ENCODE assay signal across 18 cellular contexts in the genomic region with DNA sequence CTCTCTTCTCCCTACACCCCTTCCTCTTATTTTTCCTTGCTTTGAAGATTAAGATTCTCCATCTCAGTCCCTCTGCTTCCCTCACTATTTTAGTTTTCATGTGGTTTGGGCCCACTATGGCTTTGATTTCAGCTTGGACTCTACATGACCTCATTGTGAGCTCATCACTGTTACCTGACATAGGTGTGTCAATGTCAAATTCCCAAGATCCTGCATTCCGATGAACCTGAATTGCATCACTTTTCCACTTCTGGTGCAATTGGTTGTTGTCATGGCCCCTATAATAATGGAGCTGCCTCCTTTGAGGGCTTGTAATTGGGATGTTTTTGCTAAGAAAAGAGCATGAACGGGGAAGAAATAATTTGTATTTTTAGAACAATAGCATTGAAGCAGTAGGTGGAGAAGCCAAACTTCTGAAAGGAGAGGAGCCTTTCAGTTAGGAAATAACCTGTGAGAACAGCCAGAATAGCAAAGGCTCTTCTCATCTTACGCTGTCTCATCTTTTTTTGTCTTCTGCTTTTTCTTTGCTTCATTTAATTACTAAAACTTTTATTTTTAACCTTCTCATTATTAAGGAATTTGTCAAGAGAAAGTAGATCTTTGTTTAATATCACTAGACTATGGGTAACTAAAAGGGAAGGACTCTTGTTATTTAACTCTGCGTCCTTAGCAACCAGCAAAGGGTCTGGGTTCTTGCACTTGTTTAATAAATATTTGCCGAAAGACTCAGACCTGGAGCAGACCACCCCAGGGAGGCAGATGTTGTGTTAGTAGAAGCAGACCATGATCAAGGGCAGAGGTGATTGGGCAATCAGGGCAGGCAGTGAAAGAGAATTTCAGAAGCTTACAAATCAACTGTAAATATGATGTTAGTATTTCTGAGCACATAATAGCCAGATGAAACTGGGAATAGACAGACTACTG.
DNase-seq lines count a peak whose midpoint lies in the region; TF ChIP-seq lines count a peak whose summit lies in the region.
"Had no signal": no experiment of that assay in that cellular context is flagged by ENCODE, and none has a peak within 500 bp of the region (broad histone marks: within the 10 kb centered on the region; RNA-seq: fewer than 3 reads in every experiment).

No MANE protein-coding gene starts in this region.

- H3K27me3 ChIP-seq in SJSA1 (replicated peaks) (no peaks in the 10 kb centered on the region), esophagus muscularis mucosa (no peaks in the 10 kb centered on the region), Peyer's patch (no peaks in the 10 kb centered on the region)
- H3K27me3 ChIP-seq: tibial nerve had no signal

- TF ChIP-seq POLR2A in esophagus muscularis mucosa (IDR thresholded peaks at IDR 0.05; ENCODE audit: low read depth) (no peak), Peyer's patch (IDR thresholded peaks at IDR 0.05) (no peak)

- H3K36me3 ChIP-seq in SJSA1: no peaks in the 10 kb centered on the region
- no peaks in the 10 kb centered on the region for H3K36me3 ChIP-seq in esophagus muscularis mucosa
- H3K36me3 ChIP-seq in mesodermal cell (ENCODE audit: control insufficient read depth, insufficient read depth, low read length): no peaks in the 10 kb centered on the region
- no peaks in the 10 kb centered on the region for H3K36me3 ChIP-seq in Peyer's patch
- H3K36me3 ChIP-seq: tibial nerve had no signal

- intact Hi-C loops in esophagus muscularis mucosa (cut with DNase I): no loop called here

- H3K9me3 ChIP-seq in SJSA1 (replicated peaks) (no peaks in the 10 kb centered on the region), esophagus muscularis mucosa (no peaks in the 10 kb centered on the region), mesodermal cell (ENCODE audit: control insufficient read depth, low read length) (no peaks in the 10 kb centered on the region), Peyer's patch (no peaks in the 10 kb centered on the region)
- H3K9me3 ChIP-seq: tibial nerve had no signal

- no peak for TF ChIP-seq CTCF in esophagus muscularis mucosa (IDR thresholded peaks at IDR 0.05)
- TF ChIP-seq CTCF in Peyer's patch (IDR thresholded peaks at IDR 0.05): no peak

- H3K4me1 ChIP-seq in SJSA1 (replicated peaks): peaks cover 18% of the 10 kb centered on the region
- peaks cover 0 to 14% (median 13%) of the 10 kb centered on the region in 4 donors for H3K4me1 ChIP-seq in esophagus muscularis mucosa
- H3K4me1 ChIP-seq in mesodermal cell (ENCODE audit: control insufficient read depth, insufficient read depth, low read length, poor library complexity, severe bottlenecking): no peaks in the 10 kb centered on the region
- H3K4me1 ChIP-seq in Peyer's patch: no peaks in the 10 kb centered on the region

- H3K4me3 ChIP-seq in SJSA1 (no peak overlapping the region), esophagus muscularis mucosa (no peak overlapping the region), mesodermal cell (ENCODE audit: extremely low read depth, insufficient read depth, low read length, poor library complexity, severe bottlenecking) (no peak overlapping the region), Peyer's patch (no peak overlapping the region)
- H3K4me3 ChIP-seq: GM23248, tibial nerve had no signal

- H3K27ac ChIP-seq in SJSA1 (peak overlapping the region; percentile 60), esophagus muscularis mucosa (replicated peaks in 1 of 4) (peak overlapping the region; percentile 47 to 70 (median 64)), mesodermal cell (ENCODE audit: low read depth, low read length, severe bottlenecking) (peak overlapping the region; percentile 3), Peyer's patch (peak overlapping the region in 1 of 4 donors; percentile 3)
- H3K27ac ChIP-seq: GM23248 had no signal

- WGBS in esophagus muscularis mucosa: 44% methylated on average over 5 of the region's 5 CpGs
- WGBS in mesodermal cell (ENCODE audit: insufficient coverage in 2 of 2), 2 experiments: 86 to 88% methylated on average over 4 of the region's 5 CpGs

- no peak for TF ChIP-seq EP300 in esophagus muscularis mucosa (IDR thresholded peaks at IDR 0.05)

- DNase-seq in COLO668 (lab: John Stamatoyannopoulos, UW; ENCODE audit: unreplicated experiment) (peak; percentile 20), SJSA1 (ENCODE audit: low read depth in 1 of 2, low spot score in 2 of 2) (peak; percentile 62 to 73), esophagus muscularis mucosa (ENCODE audit: extremely low spot score) (no peak), NCI-H2107 (lab: John Stamatoyannopoulos, UW) (no peak), inferior parietal cortex (ENCODE audit: extremely low spot score) (no peak), Peyer's patch (no peak)
- DNase-seq in stimulated activated CD4-positive, alpha-beta T cell treated with anti-CD3 and anti-CD28 coated beads, Interleukin-4, amount 100 ng/mL, for 24 hours: no peak
- DNase-seq: activated CD8-positive, alpha-beta memory T cell treated with anti-CD3 and anti-CD28 coated beads, Interleukin-2, amount 10 ng/mL, durations not matched to agents 7 days and 5 days; activated effector memory CD4-positive, alpha-beta T cell treated with Interleukin-2 at 50 U/mL for 16 hours; anterior cingulate cortex; GM23248; MM.1S; NCI-H187 treated with DMSO at 0.1 percent for 48 hours; NCI-H526; retina; stimulated activated CD4-positive, alpha-beta T cell treated with anti-CD3 and anti-CD28 coated beads, Interleukin-4, amount 100 ng/mL, for 1 hour had no signal

Comparison
In these comparisons a context has a peak if more than half of its experiments do, and no peak if none do; other contexts are left out.
1. DNase-seq: peak in COLO668 (single experiment) and SJSA1 (2 of 2); none in esophagus muscularis mucosa (single experiment), stimulated activated CD4-positive, alpha-beta T cell treated with anti-CD3 and anti-CD28 coated beads, Interleukin-4, amount 100 ng/mL, for 24 hours (single experiment), NCI-H2107 (single experiment), inferior parietal cortex (single experiment) and Peyer's patch (0 of 3).